In genomic region chr3:52872245-52872644, GRCh38 we compare ENCODE assay signal across 1 cellular context.
TF ChIP-seq lines count a peak whose summit lies in the region.

No MANE protein-coding gene starts in this region.

TF ChIP-seq in HCT116, 20 proteins besides CTCF, POLR2A, EP300 and RAD21 (continued from another document):
- peak; percentile 69; the same call in 1 of the 2 replicates for TF ChIP-seq CEBPB (IDR thresholded peaks at IDR 0.05; ENCODE audit: low read depth)
TF ChIP-seq in HCT116: peak in this region for 1.
